ENCODE assay signal across 20 cellular contexts in the genomic region with DNA sequence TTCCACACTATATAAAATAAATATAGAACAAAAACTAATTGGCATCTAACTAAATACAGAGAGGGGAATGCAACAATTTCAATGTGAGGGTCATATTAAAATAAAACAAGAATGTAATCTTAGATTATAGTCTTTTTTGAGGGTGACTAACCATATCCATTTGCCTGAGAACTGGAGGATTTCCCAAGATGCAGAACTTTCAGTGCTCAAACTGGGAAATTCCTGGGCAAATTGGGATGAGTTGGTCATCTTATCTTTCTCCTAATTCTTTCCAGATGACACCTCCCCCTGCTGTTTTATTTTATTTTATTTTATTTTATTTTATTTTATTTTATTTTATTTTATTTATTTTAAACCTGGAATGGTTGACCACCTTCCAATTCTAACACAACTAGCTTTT.
"Had no signal": no experiment of that assay in that cellular context is flagged by ENCODE, and none has a peak within 500 bp of the region (broad histone marks: within the 10 kb centered on the region; RNA-seq: fewer than 3 reads in every experiment).

No MANE protein-coding gene starts in this region.

- H3K27ac ChIP-seq: epithelial cell of prostate, neural progenitor cell, prostate gland, right atrium auricular region, vagina had no signal

- H3K27me3 Mint-ChIP-seq: activated CD4-positive, alpha-beta memory T cell treated with anti-CD3 and anti-CD28 coated beads for 36 hours; activated CD4-positive, alpha-beta T cell treated with anti-CD3 and anti-CD28 coated beads for 36 hours; effector memory CD8-positive, alpha-beta T cell; stimulated activated naive CD8-positive, alpha-beta T cell treated with anti-CD3 and anti-CD28 coated beads, Interleukin-15, amount 100 ng/mL, for 72 hours had no signal

- H2AFZ ChIP-seq: neural progenitor cell had no signal

- H3K36me3 ChIP-seq: neural progenitor cell, prostate gland, right atrium auricular region, vagina had no signal

- H3K4me1 Mint-ChIP-seq: activated CD4-positive, alpha-beta T cell treated with anti-CD3 and anti-CD28 coated beads for 36 hours; naive thymus-derived CD4-positive, alpha-beta T cell; neural progenitor cell; stimulated activated naive CD8-positive, alpha-beta T cell treated with anti-CD3 and anti-CD28 coated beads, Interleukin-15, amount 100 ng/mL, for 72 hours had no signal

- H3K9me3 ChIP-seq: prostate gland, right atrium auricular region, vagina had no signal

- H3K36me3 Mint-ChIP-seq: activated CD4-positive, alpha-beta memory T cell treated with anti-CD3 and anti-CD28 coated beads for 36 hours; brain; naive thymus-derived CD4-positive, alpha-beta T cell; neural progenitor cell had no signal

- H3K4me2 ChIP-seq: neural progenitor cell had no signal

- DNase-seq: activated CD4-positive, alpha-beta memory T cell treated with anti-CD3 and anti-CD28 coated beads for 36 hours; activated CD4-positive, alpha-beta T cell treated with anti-CD3 and anti-CD28 coated beads for 36 hours; activated naive CD4-positive, alpha-beta T cell treated with Interleukin-2 at 50 U/mL for 16 hours; anterior cingulate cortex; caudate nucleus; effector memory CD8-positive, alpha-beta T cell; mesenchymal stem cell; naive thymus-derived CD4-positive, alpha-beta T cell; small intestine; stimulated activated CD4-positive, alpha-beta T cell treated with anti-CD3 and anti-CD28 coated beads, Interleukin-15, amount 100 ng/mL, for 24 hours; stimulated activated CD4-positive, alpha-beta T cell treated with anti-CD3 and anti-CD28 coated beads, Interleukin-2, amount 100 ng/mL, for 48 hours; stimulated activated naive CD8-positive, alpha-beta T cell treated with anti-CD3 and anti-CD28 coated beads, Interleukin-15, amount 100 ng/mL, for 72 hours; trophoblast cell had no signal

- ATAC-seq: activated CD4-positive, alpha-beta T cell treated with anti-CD3 and anti-CD28 coated beads for 36 hours; effector memory CD8-positive, alpha-beta T cell; naive thymus-derived CD4-positive, alpha-beta T cell; stimulated activated naive CD8-positive, alpha-beta T cell treated with anti-CD3 and anti-CD28 coated beads, Interleukin-15, amount 100 ng/mL, for 72 hours had no signal

- H3K27me3 ChIP-seq: neural progenitor cell, right atrium auricular region, vagina had no signal

- H3K4me3 ChIP-seq: neural progenitor cell, prostate gland, right atrium auricular region, vagina had no signal

- H3K27ac Mint-ChIP-seq: activated CD4-positive, alpha-beta memory T cell treated with anti-CD3 and anti-CD28 coated beads for 36 hours; activated CD4-positive, alpha-beta T cell treated with anti-CD3 and anti-CD28 coated beads for 36 hours; activated T-helper 2 cell treated with anti-CD3 and anti-CD28 coated beads, Interferon-gamma antibody, Interleukin-2, Interleukin-4, amounts not matched to agents 10 μg/mL and 5 μg/mL and 100 μg/mL, durations not matched to agents 14 hours and 24 hours and 36 hours; brain; effector memory CD8-positive, alpha-beta T cell; naive thymus-derived CD4-positive, alpha-beta T cell; neural progenitor cell; stimulated activated naive CD8-positive, alpha-beta T cell treated with anti-CD3 and anti-CD28 coated beads, Interleukin-15, amount 100 ng/mL, for 72 hours had no signal

- H3K4me3 Mint-ChIP-seq: activated CD4-positive, alpha-beta memory T cell treated with anti-CD3 and anti-CD28 coated beads for 36 hours; activated CD4-positive, alpha-beta T cell treated with anti-CD3 and anti-CD28 coated beads for 36 hours; brain; effector memory CD8-positive, alpha-beta T cell; naive thymus-derived CD4-positive, alpha-beta T cell; neural progenitor cell; stimulated activated naive CD8-positive, alpha-beta T cell treated with anti-CD3 and anti-CD28 coated beads, Interleukin-15, amount 100 ng/mL, for 72 hours had no signal

- H3K9me3 Mint-ChIP-seq: activated T-helper 2 cell treated with anti-CD3 and anti-CD28 coated beads, Interferon-gamma antibody, Interleukin-2, Interleukin-4, amounts not matched to agents 10 μg/mL and 5 μg/mL and 100 μg/mL, durations not matched to agents 14 hours and 24 hours and 36 hours; neural progenitor cell had no signal

- H3K9ac ChIP-seq: neural progenitor cell had no signal

- H3K4me1 ChIP-seq: neural progenitor cell, prostate gland, right atrium auricular region had no signal
